Comparison of ENCODE assay signal across 28 cellular contexts in genomic region chr1:110657351-110657750, GRCh38. TPM values are rescaled to one million over a fixed set of nuclear protein-coding genes. Genes with fewer than 3 reads are reported as not detected.
DNase-seq lines count a peak whose midpoint lies in the region; ATAC-seq and TF ChIP-seq lines count a peak whose summit lies in the region.
"Had no signal": no experiment of that assay in that cellular context is flagged by ENCODE, and none has a peak within 500 bp of the region (broad histone marks: within the 10 kb centered on the region; RNA-seq: fewer than 3 reads in every experiment).

No MANE protein-coding gene starts in this region.

- no peak for TF ChIP-seq CTCF in CD4-positive, alpha-beta T cell (IDR thresholded peaks at IDR 0.05)
- no peak for TF ChIP-seq CTCF in hepatocyte (IDR thresholded peaks at IDR 0.05; ENCODE audit: poor library complexity)

- no peak overlapping the region for H2AFZ ChIP-seq in hepatocyte
- H2AFZ ChIP-seq: PC-9 had no signal

- peak; percentile 71 to 85 for ATAC-seq in activated T-cell treated with anti-CD3 and anti-CD28 coated beads, Interleukin-2, amount 50 U/mL, for 72 hours (replicated peaks in 1 of 2)
- ATAC-seq in CD4-positive, alpha-beta T cell (ENCODE audit: poor library complexity) = no peak
- no peak for ATAC-seq in T-cell (replicated peaks in 1 of 4)
- no peak for ATAC-seq in naive thymus-derived CD4-positive, alpha-beta T cell
- ATAC-seq: K562, Right ventricle myocardium inferior had no signal

- CTCF ChIA-PET in CD4-positive, alpha-beta T cell (lab: Charles Lee) = interaction anchor here (0.6 kb wide), 1 partner anchor 22 kb away, joined by 3 read pairs; no protein-coding TSS in a partner anchor
- CTCF ChIA-PET in T-cell (lab: Charles Lee) = interaction anchor here in 1 of 2 donors (0.7 to 1.6 kb wide), 4 partner anchors 11 to 183 kb away, joined by 3 to 9 read pairs (median 4); no protein-coding TSS in a partner anchor
- CTCF ChIA-PET in naive thymus-derived CD4-positive, alpha-beta T cell (lab: Charles Lee) = no interaction called here

- DNase-seq in activated T-cell treated with anti-CD3 and anti-CD28 coated beads, Interleukin-2, amount 50 U/mL, for 72 hours = no peak
- DNase-seq in activated T-cell treated with anti-CD3 and anti-CD28 coated beads, Interleukin-2, amount 50 U/mL, for 48 hours = no peak
- no peak for DNase-seq in CD4-positive, alpha-beta T cell
- DNase-seq in T-cell = no peak
- no peak for DNase-seq in naive thymus-derived CD4-positive, alpha-beta T cell
- no peak for DNase-seq in hepatocyte (ENCODE audit: low spot score)
- no peak for DNase-seq in glomerular visceral epithelial cell (ENCODE audit: extremely low spot score)
- DNase-seq: DMS153; DND-41; GOT3; HFFc6; Kasumi-1; NCI-H1105; NCI-H1436 treated with DMSO at 0.1 percent for 48 hours; NCI-H187 treated with DMSO at 0.1 percent for 48 hours; NCI-H2171 treated with DMSO at 0.1 percent for 48 hours; NCI-H345; NCI-H524 treated with DMSO at 0.1 percent for 48 hours; NCI-H82; NK-92 treated with Interleukin-12 subunit alpha and Interleukin-12 subunit beta, amount 100 ng/mL, for 24 hours; PC-9; SJCRH30 had no signal

- H3K36me3 Mint-ChIP-seq in activated T-cell treated with anti-CD3 and anti-CD28 coated beads, Interleukin-2, amount 50 U/mL, for 72 hours (ENCODE audit: insufficient read depth in 2 of 2) = peaks cover 7 to 12% of the 10 kb centered on the region in 2 donors
- peaks cover 50% of the 10 kb centered on the region for H3K36me3 Mint-ChIP-seq in CD4-positive, alpha-beta T cell (ENCODE audit: low read depth)
- H3K36me3 Mint-ChIP-seq in T-cell = peaks cover 40% of the 10 kb centered on the region
- H3K36me3 Mint-ChIP-seq in naive thymus-derived CD4-positive, alpha-beta T cell = peaks cover 4 to 40% (median 30%) of the 10 kb centered on the region in 5 donors

- intact Hi-C loops in CD4-positive, alpha-beta T cell (cut with DNase I, micrococcal nuclease) = no loop called here
- intact Hi-C loops in naive thymus-derived CD4-positive, alpha-beta T cell (cut with micrococcal nuclease) = no loop called here

- no peaks in the 10 kb centered on the region for H3K9me2 ChIP-seq in hepatocyte (replicated peaks; ENCODE audit: insufficient read depth)

- H4K20me1 ChIP-seq in hepatocyte (ENCODE audit: insufficient read depth, poor library complexity, severe bottlenecking) = no peaks in the 10 kb centered on the region
- H4K20me1 ChIP-seq: BLaER1 had no signal

- no peak overlapping the region for H3K27ac ChIP-seq in CD4-positive, alpha-beta T cell (ENCODE audit: low read depth, low read length)
- no peak overlapping the region for H3K27ac ChIP-seq in naive thymus-derived CD4-positive, alpha-beta T cell (ENCODE audit: low read depth, low read length)
- no peak overlapping the region for H3K27ac ChIP-seq in hepatocyte
- H3K27ac ChIP-seq: BLaER1, PC-9, SJCRH30 had no signal

- peak overlapping the region; percentile 79 for H3K27ac Mint-ChIP-seq in activated T-cell treated with anti-CD3 and anti-CD28 coated beads, Interleukin-2, amount 50 U/mL, for 72 hours
- H3K27ac Mint-ChIP-seq in CD4-positive, alpha-beta T cell = peak overlapping the region; percentile 74
- peak overlapping the region; percentile 66 to 74 for H3K27ac Mint-ChIP-seq in T-cell
- peak overlapping the region in 8 of 9 donors; percentile 14 to 90 (median 63) for H3K27ac Mint-ChIP-seq in naive thymus-derived CD4-positive, alpha-beta T cell
- H3K27ac Mint-ChIP-seq: HFFc6 had no signal

- H3K27me3 ChIP-seq in CD4-positive, alpha-beta T cell (ENCODE audit: control insufficient read depth, insufficient read depth, low read length) = no peaks in the 10 kb centered on the region
- H3K27me3 ChIP-seq in naive thymus-derived CD4-positive, alpha-beta T cell (ENCODE audit: control insufficient read depth in 2 of 2, insufficient read depth in 2 of 2, low read length in 2 of 2) = no peaks in the 10 kb centered on the region
- H3K27me3 ChIP-seq in hepatocyte = peaks cover 15% of the 10 kb centered on the region
- H3K27me3 ChIP-seq: BLaER1 had no signal

- H3K4me2 ChIP-seq in hepatocyte = no peak overlapping the region
- H3K4me2 ChIP-seq: BLaER1, PC-9 had no signal

- H3K4me3 ChIP-seq in naive thymus-derived CD4-positive, alpha-beta T cell (ENCODE audit: low read length) = no peak overlapping the region
- H3K4me3 ChIP-seq in hepatocyte = no peak overlapping the region
- H3K4me3 ChIP-seq: BLaER1, HAP-1, K562, PC-9, SJCRH30 had no signal

- H3K9me3 Mint-ChIP-seq in activated T-cell treated with anti-CD3 and anti-CD28 coated beads, Interleukin-2, amount 50 U/mL, for 72 hours = no peaks in the 10 kb centered on the region
- H3K9me3 Mint-ChIP-seq in CD4-positive, alpha-beta T cell = no peaks in the 10 kb centered on the region
- no peaks in the 10 kb centered on the region for H3K9me3 Mint-ChIP-seq in T-cell
- H3K9me3 Mint-ChIP-seq in naive thymus-derived CD4-positive, alpha-beta T cell = peaks cover 0 to 2% (median 0%) of the 10 kb centered on the region in 11 donors
- H3K9me3 Mint-ChIP-seq: HFFc6 had no signal

- no peaks in the 10 kb centered on the region for H3K79me2 ChIP-seq in hepatocyte

- H3K4me3 Mint-ChIP-seq in activated T-cell treated with anti-CD3 and anti-CD28 coated beads, Interleukin-2, amount 50 U/mL, for 72 hours = peak overlapping the region; percentile 36 to 72
- H3K4me3 Mint-ChIP-seq in CD4-positive, alpha-beta T cell = no peak overlapping the region
- H3K4me3 Mint-ChIP-seq in T-cell = no peak overlapping the region
- no peak overlapping the region for H3K4me3 Mint-ChIP-seq in naive thymus-derived CD4-positive, alpha-beta T cell
- H3K4me3 Mint-ChIP-seq: HFFc6 had no signal

- peaks cover 32% of the 10 kb centered on the region for H3K4me1 Mint-ChIP-seq in activated T-cell treated with anti-CD3 and anti-CD28 coated beads, Interleukin-2, amount 50 U/mL, for 72 hours (ENCODE audit: low read depth)
- peaks cover 60% of the 10 kb centered on the region for H3K4me1 Mint-ChIP-seq in CD4-positive, alpha-beta T cell (ENCODE audit: low read depth)
- H3K4me1 Mint-ChIP-seq in T-cell = peaks cover 40 to 58% (median 56%) of the 10 kb centered on the region in 3 donors
- peaks cover 16 to 63% (median 47%) of the 10 kb centered on the region in 7 donors for H3K4me1 Mint-ChIP-seq in naive thymus-derived CD4-positive, alpha-beta T cell

- H3K27me3 Mint-ChIP-seq in activated T-cell treated with anti-CD3 and anti-CD28 coated beads, Interleukin-2, amount 50 U/mL, for 72 hours (ENCODE audit: low read depth) = no peaks in the 10 kb centered on the region
- no peaks in the 10 kb centered on the region for H3K27me3 Mint-ChIP-seq in CD4-positive, alpha-beta T cell
- no peaks in the 10 kb centered on the region for H3K27me3 Mint-ChIP-seq in T-cell
- H3K27me3 Mint-ChIP-seq in naive thymus-derived CD4-positive, alpha-beta T cell = no peaks in the 10 kb centered on the region

- H3K36me3 ChIP-seq in naive thymus-derived CD4-positive, alpha-beta T cell (ENCODE audit: control insufficient read depth in 2 of 3, insufficient read depth in 3 of 3, low read length in 3 of 3) = peaks cover 9 to 17% (median 15%) of the 10 kb centered on the region in 3 experiments
- no peaks in the 10 kb centered on the region for H3K36me3 ChIP-seq in hepatocyte (replicated peaks; ENCODE audit: insufficient read depth, low read depth)
- H3K36me3 ChIP-seq: HAP-1, SJCRH30 had no signal

- POLR2A ChIA-PET in CD4-positive, alpha-beta T cell (lab: Charles Lee) = interaction anchor here (1.0 to 1.9 kb wide), 4 partner anchors 8 to 37 kb away, joined by 3 to 8 read pairs (median 6); no protein-coding TSS in a partner anchor
- POLR2A ChIA-PET in T-cell (lab: Charles Lee) = no interaction called here
- POLR2A ChIA-PET in naive thymus-derived CD4-positive, alpha-beta T cell (lab: Charles Lee) = interaction anchor here (0.6 to 4.5 kb wide), 6 partner anchors 9 to 30 kb away, joined by 3 to 22 read pairs (median 8); no protein-coding TSS in a partner anchor

- peaks cover 4 to 13% of the 10 kb centered on the region in 2 donors for H3K4me1 ChIP-seq in naive thymus-derived CD4-positive, alpha-beta T cell (ENCODE audit: control insufficient read depth in 2 of 2, insufficient read depth in 2 of 2, low read length in 2 of 2)
- H3K4me1 ChIP-seq in hepatocyte (ENCODE audit: insufficient read depth) = no peaks in the 10 kb centered on the region
- H3K4me1 ChIP-seq: BLaER1, HAP-1, SJCRH30 had no signal

- 85% methylated on average over 2 of the region's 2 CpGs for WGBS in hepatocyte (ENCODE audit: low lambda C conversion rate, missing lambda C conversion rate)

- H3K9me3 ChIP-seq in CD4-positive, alpha-beta T cell (ENCODE audit: control insufficient read depth, low read length) = no peaks in the 10 kb centered on the region
- no peaks in the 10 kb centered on the region for H3K9me3 ChIP-seq in naive thymus-derived CD4-positive, alpha-beta T cell (ENCODE audit: control insufficient read depth in 2 of 3, low read length in 3 of 3)
- H3K9me3 ChIP-seq in hepatocyte (ENCODE audit: low read depth) = no peaks in the 10 kb centered on the region
- H3K9me3 ChIP-seq: BLaER1, HAP-1, SJCRH30 had no signal

RNA-seq across cellular contexts. Expression of gene KCNA3, which starts 17.4 kb away (rescaled TPM):
- 10 to 100 TPM; 23.5 to 48.3 TPM for total RNA-seq in activated T-cell treated with anti-CD3 and anti-CD28 coated beads, Interleukin-2, amount 50 U/mL, for 72 hours
- 100 to 1,000 TPM; 112 to 118 TPM for total RNA-seq in CD4-positive, alpha-beta T cell
- total RNA-seq in T-cell (100 to 1,000 TPM; 101 to 125 (median 110) TPM), hepatocyte (0.20 and 0.43 TPM in 2 replicates)
- 100 to 1,000 TPM in 3 of 5 experiments, 10 to 100 TPM in 2; 74.1 to 115 (median 108) TPM for total RNA-seq in naive thymus-derived CD4-positive, alpha-beta T cell
- polyA plus RNA-seq in naive thymus-derived CD4-positive, alpha-beta T cell = 100 to 1,000 TPM; 105 to 114 TPM
- polyA plus RNA-seq in hepatocyte = not detected in 2 replicates
- total RNA-seq: HFFc6, K562, M059J, PC-9, SJCRH30 had no signal
- polyA plus RNA-seq: K562 had no signal

RNA-seq across cellular contexts. Expression of gene KCNA2, which starts 51.2 kb away (rescaled TPM):
- 1 to 10 TPM in 1 of 2 donors, under 1 TPM in 1; 0.46 to 2.4 TPM for total RNA-seq in activated T-cell treated with anti-CD3 and anti-CD28 coated beads, Interleukin-2, amount 50 U/mL, for 72 hours
- total RNA-seq in CD4-positive, alpha-beta T cell = under 1 TPM; 0.78 to 0.88 TPM
- total RNA-seq in T-cell = 1 to 10 TPM in 2 of 5 donors, under 1 TPM in 3; 0.46 to 2.7 (median 0.93) TPM
- total RNA-seq in naive thymus-derived CD4-positive, alpha-beta T cell = 1 to 10 TPM in 3 of 5 experiments, under 1 TPM in 2; 0.62 to 4.6 (median 1.2) TPM
- not detected for polyA plus RNA-seq in naive thymus-derived CD4-positive, alpha-beta T cell
- 0.40 TPM in 2 replicates for total RNA-seq in hepatocyte
- 0.80 TPM in 1 of 2 replicates, not detected in the other for polyA plus RNA-seq in hepatocyte
- total RNA-seq: HFFc6, K562, M059J, PC-9, SJCRH30 had no signal
- polyA plus RNA-seq: AG04450, K562 had no signal

Comparison
In these comparisons a context has a peak if more than half of its experiments do, and no peak if none do; other contexts are left out.
1. ATAC-seq: peak in activated T-cell treated with anti-CD3 and anti-CD28 coated beads, Interleukin-2, amount 50 U/mL, for 72 hours (2 of 2); none in CD4-positive, alpha-beta T cell (single experiment), T-cell (0 of 4) and naive thymus-derived CD4-positive, alpha-beta T cell (single experiment).
2. H3K4me3 Mint-ChIP-seq: peak in activated T-cell treated with anti-CD3 and anti-CD28 coated beads, Interleukin-2, amount 50 U/mL, for 72 hours (2 of 2); none in CD4-positive, alpha-beta T cell (single experiment), T-cell (0 of 3) and naive thymus-derived CD4-positive, alpha-beta T cell (0 of 10).
3. RNA of gene KCNA3, which starts 17.4 kb away (total RNA-seq): 112 to 118 TPM in CD4-positive, alpha-beta T cell, 101 to 125 TPM in T-cell, 74.1 to 115 TPM in naive thymus-derived CD4-positive, alpha-beta T cell and 23.5 to 48.3 TPM in activated T-cell treated with anti-CD3 and anti-CD28 coated beads, Interleukin-2, amount 50 U/mL, for 72 hours; 0.20 to 0.43 TPM in hepatocyte; every median in the first group is over 10 times any median in the second.
4. POLR2A ChIA-PET loops: an anchor here in CD4-positive, alpha-beta T cell (1.0 to 1.9 kb wide) and naive thymus-derived CD4-positive, alpha-beta T cell (0.6 to 4.5 kb wide); none called in T-cell.
5. Peak in every context shown above with its lines, with median percentiles within 50 percentile points of each other: H3K27ac Mint-ChIP-seq.